ENCODE assay signal across 1 cellular context in the genomic region with DNA sequence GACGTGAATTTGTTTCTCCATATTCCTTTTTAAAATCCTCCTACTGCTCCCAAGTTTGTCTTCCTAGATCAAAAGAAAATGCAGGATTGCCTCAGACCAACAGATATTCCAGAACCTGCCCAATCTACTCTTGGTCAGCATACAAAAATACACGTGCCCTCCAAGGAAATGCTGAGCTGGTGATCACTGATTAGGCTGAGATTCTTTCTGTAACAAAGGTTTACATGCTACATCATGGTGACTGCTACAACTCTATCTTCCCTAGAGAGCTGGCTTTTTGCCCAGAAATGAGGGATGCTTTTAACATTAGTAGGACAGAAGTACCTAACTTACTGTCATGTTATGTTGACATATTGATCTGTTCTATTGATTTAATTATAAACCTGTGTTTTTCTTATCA.
TF ChIP-seq lines count a peak whose summit lies in the region.

No MANE protein-coding gene starts in this region.

TF ChIP-seq in K562, 482 proteins besides CTCF, POLR2A, EP300 and RAD21 (continued from another document):
- TF ChIP-seq, protein P1, sequence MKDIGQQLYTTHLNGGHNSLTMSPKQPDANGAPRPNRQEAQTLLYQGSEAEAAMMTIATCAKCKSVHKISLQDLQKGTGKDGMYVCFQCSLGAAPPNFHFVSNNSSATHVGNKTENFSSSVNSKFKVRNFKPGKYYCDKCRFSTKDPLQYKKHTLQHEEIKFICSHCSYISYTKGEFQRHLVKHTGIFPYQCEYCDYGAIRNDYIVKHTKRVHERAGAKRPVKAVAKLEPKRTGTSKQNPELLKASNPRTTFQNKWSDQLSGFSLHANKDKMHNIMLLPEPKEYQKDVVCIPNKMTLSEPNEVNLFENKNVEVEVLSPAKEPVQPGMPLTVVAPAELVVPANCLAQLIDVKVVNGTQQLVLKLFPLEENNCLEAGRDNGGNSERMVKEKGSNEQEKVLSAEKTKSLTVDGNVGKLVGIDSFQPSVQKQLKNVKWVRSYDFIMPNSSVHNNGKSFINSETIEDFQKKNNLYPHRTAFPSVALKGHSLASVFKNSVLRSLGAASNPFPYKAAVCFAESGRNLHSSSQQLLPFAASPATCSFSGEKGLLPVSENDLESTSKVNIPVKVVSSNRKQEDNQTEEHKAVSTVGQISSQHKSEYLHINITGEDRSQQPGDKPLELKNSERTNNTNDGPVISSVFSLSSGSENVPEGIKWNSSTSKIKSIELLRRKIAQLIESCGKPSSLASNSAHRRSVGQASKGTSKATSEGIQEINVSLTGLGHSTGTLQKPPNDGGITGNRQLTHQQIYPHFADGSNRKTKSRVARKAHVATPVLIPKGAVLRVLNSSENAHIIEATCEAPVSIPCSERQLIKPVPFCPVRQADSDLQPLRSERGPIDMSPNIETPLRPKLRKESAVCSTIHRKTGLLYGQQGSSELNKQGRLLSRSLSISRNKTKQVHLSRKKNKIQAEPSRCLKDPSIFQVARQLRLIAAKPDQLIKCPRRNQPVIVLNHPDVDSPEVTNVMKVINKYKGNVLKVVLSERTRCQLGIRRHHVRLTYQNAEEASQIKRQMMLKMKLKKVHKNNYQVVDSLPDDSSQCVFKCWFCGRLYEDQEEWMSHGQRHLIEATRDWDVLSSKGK (CRISPR knock-in tag; IDR thresholded peaks at IDR 0.05) = no peak
- TF ChIP-seq, protein P2, sequence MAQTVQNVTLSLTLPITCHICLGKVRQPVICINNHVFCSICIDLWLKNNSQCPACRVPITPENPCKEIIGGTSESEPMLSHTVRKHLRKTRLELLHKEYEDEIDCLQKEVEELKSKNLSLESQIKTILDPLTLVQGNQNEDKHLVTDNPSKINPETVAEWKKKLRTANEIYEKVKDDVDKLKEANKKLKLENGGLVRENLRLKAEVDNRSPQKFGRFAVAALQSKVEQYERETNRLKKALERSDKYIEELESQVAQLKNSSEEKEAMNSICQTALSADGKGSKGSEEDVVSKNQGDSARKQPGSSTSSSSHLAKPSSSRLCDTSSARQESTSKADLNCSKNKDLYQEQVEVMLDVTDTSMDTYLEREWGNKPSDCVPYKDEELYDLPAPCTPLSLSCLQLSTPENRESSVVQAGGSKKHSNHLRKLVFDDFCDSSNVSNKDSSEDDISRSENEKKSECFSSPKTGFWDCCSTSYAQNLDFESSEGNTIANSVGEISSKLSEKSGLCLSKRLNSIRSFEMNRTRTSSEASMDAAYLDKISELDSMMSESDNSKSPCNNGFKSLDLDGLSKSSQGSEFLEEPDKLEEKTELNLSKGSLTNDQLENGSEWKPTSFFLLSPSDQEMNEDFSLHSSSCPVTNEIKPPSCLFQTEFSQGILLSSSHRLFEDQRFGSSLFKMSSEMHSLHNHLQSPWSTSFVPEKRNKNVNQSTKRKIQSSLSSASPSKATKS (CRISPR knock-in tag; IDR thresholded peaks at IDR 0.05) = no peak
- TF ChIP-seq, protein P3, sequence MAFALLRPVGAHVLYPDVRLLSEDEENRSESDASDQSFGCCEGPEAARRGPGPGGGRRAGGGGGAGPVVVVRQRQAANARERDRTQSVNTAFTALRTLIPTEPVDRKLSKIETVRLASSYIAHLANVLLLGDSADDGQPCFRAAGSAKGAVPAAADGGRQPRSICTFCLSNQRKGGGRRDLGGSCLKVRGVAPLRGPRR (CRISPR knock-in tag; IDR thresholded peaks at IDR 0.05) = no peak
- TF ChIP-seq ZNF778 (CRISPR knock-in tag; IDR thresholded peaks at IDR 0.05) = no peak
- no peak for TF ChIP-seq FOXK2 (conservative IDR thresholded peaks at IDR 0.05 in 1 of 2, IDR thresholded peaks at IDR 0.05 in 1 of 2; ENCODE audit: low read depth in 2 of 2)
- TF ChIP-seq CHCHD3 (CRISPR knock-in tag; IDR thresholded peaks at IDR 0.05) = no peak
- TF ChIP-seq RHOXF2B (CRISPR knock-in tag; conservative IDR thresholded peaks at IDR 0.05) = no peak
- TF ChIP-seq CTBP1 (IDR thresholded peaks at IDR 0.05; ENCODE audit: borderline replicate concordance) = peak; percentile 24; the same call in 1 of the 2 replicates
- TF ChIP-seq, protein P4, sequence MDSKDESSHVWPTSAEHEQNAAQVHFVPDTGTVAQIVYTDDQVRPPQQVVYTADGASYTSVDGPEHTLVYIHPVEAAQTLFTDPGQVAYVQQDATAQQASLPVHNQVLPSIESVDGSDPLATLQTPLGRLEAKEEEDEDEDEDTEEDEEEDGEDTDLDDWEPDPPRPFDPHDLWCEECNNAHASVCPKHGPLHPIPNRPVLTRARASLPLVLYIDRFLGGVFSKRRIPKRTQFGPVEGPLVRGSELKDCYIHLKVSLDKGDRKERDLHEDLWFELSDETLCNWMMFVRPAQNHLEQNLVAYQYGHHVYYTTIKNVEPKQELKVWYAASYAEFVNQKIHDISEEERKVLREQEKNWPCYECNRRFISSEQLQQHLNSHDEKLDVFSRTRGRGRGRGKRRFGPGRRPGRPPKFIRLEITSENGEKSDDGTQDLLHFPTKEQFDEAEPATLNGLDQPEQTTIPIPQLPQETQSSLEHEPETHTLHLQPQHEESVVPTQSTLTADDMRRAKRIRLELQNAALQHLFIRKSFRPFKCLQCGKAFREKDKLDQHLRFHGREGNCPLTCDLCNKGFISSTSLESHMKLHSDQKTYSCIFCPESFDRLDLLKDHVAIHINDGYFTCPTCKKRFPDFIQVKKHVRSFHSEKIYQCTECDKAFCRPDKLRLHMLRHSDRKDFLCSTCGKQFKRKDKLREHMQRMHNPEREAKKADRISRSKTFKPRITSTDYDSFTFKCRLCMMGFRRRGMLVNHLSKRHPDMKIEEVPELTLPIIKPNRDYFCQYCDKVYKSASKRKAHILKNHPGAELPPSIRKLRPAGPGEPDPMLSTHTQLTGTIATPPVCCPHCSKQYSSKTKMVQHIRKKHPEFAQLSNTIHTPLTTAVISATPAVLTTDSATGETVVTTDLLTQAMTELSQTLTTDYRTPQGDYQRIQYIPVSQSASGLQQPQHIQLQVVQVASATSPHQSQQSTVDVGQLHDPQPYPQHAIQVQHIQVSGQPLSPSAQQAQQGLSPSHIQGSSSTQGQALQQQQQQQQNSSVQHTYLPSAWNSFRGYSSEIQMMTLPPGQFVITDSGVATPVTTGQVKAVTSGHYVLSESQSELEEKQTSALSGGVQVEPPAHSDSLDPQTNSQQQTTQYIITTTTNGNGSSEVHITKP (IDR thresholded peaks at IDR 0.05; ENCODE audit: partially characterized antibody) = no peak
- TF ChIP-seq RCOR1 (IDR thresholded peaks at IDR 0.05; ENCODE audit: borderline replicate concordance in 1 of 2, low read depth in 2 of 2, low read length in 2 of 2) = peak; percentile 92 to 99
- peak; percentile 37; the same call in 1 of the 2 replicates for TF ChIP-seq MTA2 (IDR thresholded peaks at IDR 0.05; ENCODE audit: low read depth)
- peak; percentile 37 for TF ChIP-seq TAF9B (IDR thresholded peaks at IDR 0.05; ENCODE audit: partially characterized antibody)
- no peak for TF ChIP-seq SETDB1 (IDR thresholded peaks at IDR 0.05; ENCODE audit: low read length)
- TF ChIP-seq ZNF41 (CRISPR knock-in tag; conservative IDR thresholded peaks at IDR 0.05) = no peak
- TF ChIP-seq, protein P5, sequence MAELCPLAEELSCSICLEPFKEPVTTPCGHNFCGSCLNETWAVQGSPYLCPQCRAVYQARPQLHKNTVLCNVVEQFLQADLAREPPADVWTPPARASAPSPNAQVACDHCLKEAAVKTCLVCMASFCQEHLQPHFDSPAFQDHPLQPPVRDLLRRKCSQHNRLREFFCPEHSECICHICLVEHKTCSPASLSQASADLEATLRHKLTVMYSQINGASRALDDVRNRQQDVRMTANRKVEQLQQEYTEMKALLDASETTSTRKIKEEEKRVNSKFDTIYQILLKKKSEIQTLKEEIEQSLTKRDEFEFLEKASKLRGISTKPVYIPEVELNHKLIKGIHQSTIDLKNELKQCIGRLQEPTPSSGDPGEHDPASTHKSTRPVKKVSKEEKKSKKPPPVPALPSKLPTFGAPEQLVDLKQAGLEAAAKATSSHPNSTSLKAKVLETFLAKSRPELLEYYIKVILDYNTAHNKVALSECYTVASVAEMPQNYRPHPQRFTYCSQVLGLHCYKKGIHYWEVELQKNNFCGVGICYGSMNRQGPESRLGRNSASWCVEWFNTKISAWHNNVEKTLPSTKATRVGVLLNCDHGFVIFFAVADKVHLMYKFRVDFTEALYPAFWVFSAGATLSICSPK (IDR thresholded peaks at IDR 0.05; ENCODE audit: borderline replicate concordance) = no peak
- TF ChIP-seq MAFF (IDR thresholded peaks at IDR 0.05; ENCODE audit: low read length) = peak; percentile 82
- TF ChIP-seq FUS (optimal IDR thresholded peaks at IDR 0.05; ENCODE audit: low read depth, low read length) = no peak
- no peak for TF ChIP-seq SMARCC2 (IDR thresholded peaks at IDR 0.05; ENCODE audit: low read depth)
- TF ChIP-seq JUN (IDR thresholded peaks at IDR 0.05; ENCODE audit: borderline replicate concordance, low read depth, low read length) = 0 out of 2 replicates have a peak, but pooled peaks have one; percentile 12
- TF ChIP-seq JUN (CRISPR knock-in tag; IDR thresholded peaks at IDR 0.05; ENCODE audit: borderline replicate concordance) = no peak
- TF ChIP-seq TEAD4 (IDR thresholded peaks at IDR 0.05; ENCODE audit: low read length) = peak; percentile 73
- TF ChIP-seq TEAD4 (CRISPR knock-in tag; IDR thresholded peaks at IDR 0.05; ENCODE audit: borderline replicate concordance) = no peak
- TF ChIP-seq, protein P6, sequence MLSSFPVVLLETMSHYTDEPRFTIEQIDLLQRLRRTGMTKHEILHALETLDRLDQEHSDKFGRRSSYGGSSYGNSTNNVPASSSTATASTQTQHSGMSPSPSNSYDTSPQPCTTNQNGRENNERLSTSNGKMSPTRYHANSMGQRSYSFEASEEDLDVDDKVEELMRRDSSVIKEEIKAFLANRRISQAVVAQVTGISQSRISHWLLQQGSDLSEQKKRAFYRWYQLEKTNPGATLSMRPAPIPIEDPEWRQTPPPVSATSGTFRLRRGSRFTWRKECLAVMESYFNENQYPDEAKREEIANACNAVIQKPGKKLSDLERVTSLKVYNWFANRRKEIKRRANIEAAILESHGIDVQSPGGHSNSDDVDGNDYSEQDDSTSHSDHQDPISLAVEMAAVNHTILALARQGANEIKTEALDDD (IDR thresholded peaks at IDR 0.05) = 0 out of 2 replicates have a peak, but pooled peaks have one; percentile 20
- TF ChIP-seq MCM3 (IDR thresholded peaks at IDR 0.05) = no peak
- no peak for TF ChIP-seq ZFP1 (CRISPR knock-in tag; IDR thresholded peaks at IDR 0.05)
- TF ChIP-seq SRSF9 (IDR thresholded peaks at IDR 0.05; ENCODE audit: borderline replicate concordance, low read depth, low read length) = no peak
- no peak for TF ChIP-seq ZNF75A (CRISPR knock-in tag; IDR thresholded peaks at IDR 0.05)
- peak; percentile 40 for TF ChIP-seq CCNT2 (IDR thresholded peaks at IDR 0.05; ENCODE audit: borderline replicate concordance, extremely low read depth, insufficient read length, low read depth, low read length)
